In the genomic region with DNA sequence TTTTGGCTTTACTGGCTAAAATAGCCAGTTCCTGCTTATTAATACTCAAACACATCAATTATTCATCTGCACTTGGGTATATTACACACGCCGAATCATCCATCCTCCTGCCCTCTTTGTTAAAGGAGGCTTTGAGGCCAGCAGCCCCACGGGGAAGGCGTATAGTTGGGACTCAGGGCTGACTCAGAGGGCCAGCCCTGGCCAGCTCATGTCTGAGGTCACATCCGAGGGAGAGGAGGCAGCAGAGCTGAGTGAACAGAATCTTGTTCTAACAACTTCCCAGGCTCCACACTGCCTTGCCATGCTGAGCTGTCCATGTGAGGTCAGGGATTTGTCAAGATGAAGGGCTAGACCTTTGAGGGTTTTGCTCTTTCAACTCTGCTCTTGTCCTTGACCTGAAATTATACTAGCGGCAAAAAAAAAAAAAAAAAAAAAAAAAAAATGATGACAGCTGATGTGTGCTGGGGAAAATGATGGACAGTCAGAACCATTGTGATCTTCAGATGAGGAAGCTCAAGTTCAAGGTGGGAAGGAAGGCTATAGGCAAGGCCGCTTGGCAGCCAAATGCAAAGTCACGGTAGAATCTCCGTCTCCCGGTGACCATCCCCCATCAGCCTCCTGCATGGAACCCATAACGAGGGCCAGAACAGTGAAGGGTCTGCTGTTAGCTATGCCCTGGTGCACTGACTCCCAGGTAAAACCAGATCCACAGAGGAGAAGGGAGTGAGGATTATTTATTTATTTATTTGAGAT, we compare ENCODE assay signal across 10 cellular contexts. TPM values are rescaled to one million over a fixed set of nuclear protein-coding genes. Genes with fewer than 3 reads are reported as not detected.
DNase-seq lines count a peak whose midpoint lies in the region; ATAC-seq and TF ChIP-seq lines count a peak whose summit lies in the region.
"Had no signal": no experiment of that assay in that cellular context is flagged by ENCODE, and none has a peak within 500 bp of the region (broad histone marks: within the 10 kb centered on the region; RNA-seq: fewer than 3 reads in every experiment).

No MANE protein-coding gene starts in this region.

- H4K20me1 ChIP-seq in SK-N-SH (ENCODE audit: insufficient read depth): no peaks in the 10 kb centered on the region

- H3K4me2 ChIP-seq in SK-N-SH: peak overlapping the region; percentile 3; the same call in 1 of the 2 replicates

- TF ChIP-seq EP300 in SK-N-SH (IDR thresholded peaks at IDR 0.05; ENCODE audit: borderline replicate concordance in 1 of 2, low read depth in 1 of 2, low read length in 1 of 2): peak in 1 of 2 experiments; percentile 61; a peak in 1 of 4 replicates

- H3K27me3 Mint-ChIP-seq in glutamatergic neuron (ENCODE audit: unreplicated experiment): peaks cover 10% of the 10 kb centered on the region

- H3K36me3 Mint-ChIP-seq in glutamatergic neuron (ENCODE audit: unreplicated experiment): no peaks in the 10 kb centered on the region

- no peak overlapping the region for H3K4me3 Mint-ChIP-seq in glutamatergic neuron (ENCODE audit: unreplicated experiment)
- H3K4me3 Mint-ChIP-seq: dendritic cell treated with granulocyte-macrophage colony-stimulating factor and Interleukin-4, amounts not matched to agents 40 ng/mL and 50 ng/mL, for 4 days had no signal

- H2AFZ ChIP-seq in SK-N-SH (ENCODE audit: low read depth): 0 out of 2 replicates have a peak overlapping the region, but pooled peaks have one; percentile 5

- H3F3A ChIP-seq in SK-N-SH (replicated peaks; ENCODE audit: insufficient read depth): peaks cover 15% of the 10 kb centered on the region

- no peak for TF ChIP-seq RAD21 in SK-N-SH (IDR thresholded peaks at IDR 0.05; ENCODE audit: low read length)

- POLR2A ChIA-PET in SK-N-SH (lab: Yijun Ruan, JAX): interaction anchor here (0.8 kb wide), 1 partner anchor 34 kb away, joined by 7 read pairs; no protein-coding TSS in a partner anchor

- H3K9me3 ChIP-seq in SK-N-SH (no peaks in the 10 kb centered on the region), aorta (ENCODE audit: control insufficient read depth, low read length) (no peaks in the 10 kb centered on the region), upper lobe of right lung (no peaks in the 10 kb centered on the region)
- H3K9me3 ChIP-seq: vagina had no signal

- intact Hi-C loops in aorta (cut with DNase I): no loop called here
- intact Hi-C loops in upper lobe of right lung (cut with DNase I): no loop called here

- no peak for ATAC-seq in aorta (ENCODE audit: low FRiP score)
- ATAC-seq in upper lobe of right lung: no peak
- no peak for ATAC-seq in HG02938 (IDR thresholded peaks at IDR 0.05; ENCODE audit: unreplicated experiment)

- peak overlapping the region in 1 of 2 experiments; percentile 51; a peak in 2 of 4 replicates for H3K27ac ChIP-seq in SK-N-SH (ENCODE audit: low read depth in 2 of 2, low read length in 1 of 2)
- no peak overlapping the region for H3K27ac ChIP-seq in aorta (ENCODE audit: low read depth in 1 of 2, low read length in 2 of 2)
- no peak overlapping the region for H3K27ac ChIP-seq in upper lobe of right lung
- H3K27ac ChIP-seq: vagina had no signal

- peaks cover 3% of the 10 kb centered on the region for H3K9me3 Mint-ChIP-seq in glutamatergic neuron (ENCODE audit: unreplicated experiment)
- H3K9me3 Mint-ChIP-seq: dendritic cell treated with granulocyte-macrophage colony-stimulating factor and Interleukin-4, amounts not matched to agents 40 ng/mL and 50 ng/mL, for 4 days had no signal

- H3K79me2 ChIP-seq in SK-N-SH (ENCODE audit: insufficient read depth): no peaks in the 10 kb centered on the region

- peaks cover 6% of the 10 kb centered on the region for H3K4me1 Mint-ChIP-seq in glutamatergic neuron (ENCODE audit: low read depth, unreplicated experiment)

- CTCF ChIA-PET in SK-N-SH (lab: Yijun Ruan, JAX): interaction anchor here (0.8 to 6.4 kb wide), 5 partner anchors 8 to 21 kb away, joined by 3 to 48 read pairs (median 5); a partner anchor contains a TSS

- H3K4me3 ChIP-seq in SK-N-SH (ENCODE audit: low read depth in 2 of 2, low read length in 1 of 2): no peak overlapping the region
- no peak overlapping the region for H3K4me3 ChIP-seq in aorta (ENCODE audit: low read length in 2 of 2)
- H3K4me3 ChIP-seq in upper lobe of right lung: no peak overlapping the region
- H3K4me3 ChIP-seq: vagina had no signal

- H3K36me3 ChIP-seq in SK-N-SH (replicated peaks in 1 of 2; ENCODE audit: control insufficient read depth in 1 of 2, insufficient read depth in 2 of 2, low read length in 1 of 2): no peaks in the 10 kb centered on the region
- no peaks in the 10 kb centered on the region for H3K36me3 ChIP-seq in aorta (ENCODE audit: control insufficient read depth in 1 of 2, insufficient read depth in 2 of 2, low read length in 1 of 2)
- no peaks in the 10 kb centered on the region for H3K36me3 ChIP-seq in upper lobe of right lung
- H3K36me3 ChIP-seq: vagina had no signal

- peak overlapping the region; percentile 62 for H3K27ac Mint-ChIP-seq in glutamatergic neuron (ENCODE audit: unreplicated experiment)
- H3K27ac Mint-ChIP-seq: dendritic cell treated with granulocyte-macrophage colony-stimulating factor and Interleukin-4, amounts not matched to agents 40 ng/mL and 50 ng/mL, for 4 days had no signal

- H3K9ac ChIP-seq in SK-N-SH: peak overlapping the region; percentile 18; the same call in 1 of the 2 replicates

- peak; percentile 34 for DNase-seq in stimulated activated CD4-positive, alpha-beta T cell treated with anti-CD3 and anti-CD28 coated beads, Interleukin-15, amount 100 ng/mL, for 24 hours
- DNase-seq in stimulated activated CD4-positive, alpha-beta T cell treated with anti-CD3 and anti-CD28 coated beads, Interleukin-4, amount 100 ng/mL, for 4 hours: no peak
- DNase-seq in SK-N-SH (no peak), glutamatergic neuron (peak; percentile 69), aorta (peak; percentile 72 to 82), upper lobe of right lung (no peak), GDM1 (lab: John Stamatoyannopoulos, UW) (no peak)

- H3K27me3 ChIP-seq in SK-N-SH (ENCODE audit: insufficient read depth) (no peaks in the 10 kb centered on the region), aorta (ENCODE audit: control insufficient read depth in 1 of 2, insufficient read depth in 2 of 2, low read length in 1 of 2) (no peaks in the 10 kb centered on the region), upper lobe of right lung (no peaks in the 10 kb centered on the region)
- H3K27me3 ChIP-seq: vagina had no signal

- peaks cover 0 to 6% of the 10 kb centered on the region in 2 experiments; a peak in 2 of 4 replicates for H3K4me1 ChIP-seq in SK-N-SH (ENCODE audit: control insufficient read depth in 1 of 2, insufficient read depth in 2 of 2, low read depth in 1 of 2, low read length in 1 of 2)
- H3K4me1 ChIP-seq in aorta (ENCODE audit: control insufficient read depth in 1 of 2, insufficient read depth in 2 of 2, low read length in 2 of 2): no peaks in the 10 kb centered on the region
- no peaks in the 10 kb centered on the region for H3K4me1 ChIP-seq in upper lobe of right lung
- H3K4me1 ChIP-seq: vagina had no signal

- WGBS in SK-N-SH (ENCODE audit: low lambda C conversion rate): 53% methylated on average over 10 of the region's 11 CpGs
- 58 to 63% methylated on average over 11 of the region's 11 CpGs for WGBS in aorta, 2 donors

- no peaks in the 10 kb centered on the region for H3K9me2 ChIP-seq in SK-N-SH

- TF ChIP-seq CTCF in SK-N-SH (IDR thresholded peaks at IDR 0.05) (no peak), glutamatergic neuron (IDR thresholded peaks at IDR 0.05; ENCODE audit: partially characterized antibody, unreplicated experiment) (no peak), upper lobe of right lung (IDR thresholded peaks at IDR 0.05) (no peak)

TF ChIP-seq in SK-N-SH, 30 proteins besides CTCF, POLR2A, EP300 and RAD21:
- no peak for TF ChIP-seq POLR2AphosphoS5 (IDR thresholded peaks at IDR 0.05; ENCODE audit: low read depth, low read length)
- peak; percentile 48; the same call in 1 of the 2 replicates for TF ChIP-seq GABPA (IDR thresholded peaks at IDR 0.05; ENCODE audit: low read depth)
- TF ChIP-seq JUND (IDR thresholded peaks at IDR 0.05): peak; percentile 81; the same call in 1 of the 2 replicates
- TF ChIP-seq RXRA (IDR thresholded peaks at IDR 0.05; ENCODE audit: borderline replicate concordance, low read depth): peak; percentile 38; the same call in 1 of the 2 replicates
- peak; percentile 71 for TF ChIP-seq TCF12 (IDR thresholded peaks at IDR 0.05)
- TF ChIP-seq MEF2A (IDR thresholded peaks at IDR 0.05; ENCODE audit: borderline replicate concordance, low read depth): no peak
- TF ChIP-seq, protein P1, sequence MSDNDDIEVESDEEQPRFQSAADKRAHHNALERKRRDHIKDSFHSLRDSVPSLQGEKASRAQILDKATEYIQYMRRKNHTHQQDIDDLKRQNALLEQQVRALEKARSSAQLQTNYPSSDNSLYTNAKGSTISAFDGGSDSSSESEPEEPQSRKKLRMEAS (IDR thresholded peaks at IDR 0.05; ENCODE audit: low read depth): peak; percentile 91
- peak; percentile 87 for TF ChIP-seq FOSL2 (IDR thresholded peaks at IDR 0.05; ENCODE audit: borderline replicate concordance, low read depth)
- TF ChIP-seq, protein P2, sequence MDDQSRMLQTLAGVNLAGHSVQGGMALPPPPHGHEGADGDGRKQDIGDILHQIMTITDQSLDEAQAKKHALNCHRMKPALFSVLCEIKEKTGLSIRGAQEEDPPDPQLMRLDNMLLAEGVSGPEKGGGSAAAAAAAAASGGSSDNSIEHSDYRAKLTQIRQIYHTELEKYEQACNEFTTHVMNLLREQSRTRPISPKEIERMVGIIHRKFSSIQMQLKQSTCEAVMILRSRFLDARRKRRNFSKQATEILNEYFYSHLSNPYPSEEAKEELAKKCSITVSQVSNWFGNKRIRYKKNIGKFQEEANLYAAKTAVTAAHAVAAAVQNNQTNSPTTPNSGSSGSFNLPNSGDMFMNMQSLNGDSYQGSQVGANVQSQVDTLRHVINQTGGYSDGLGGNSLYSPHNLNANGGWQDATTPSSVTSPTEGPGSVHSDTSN (IDR thresholded peaks at IDR 0.05): peak; percentile 53; the same call in 1 of the 2 replicates

RNA-seq across cellular contexts. Expression of a gene that starts 12.5 kb away (rescaled TPM):
- 73.4 and 94.5 TPM in 2 replicates for polyA plus RNA-seq in SK-N-SH (2012; rRNA removed)
- polyA plus RNA-seq in SK-N-SH (2012; cell fraction: cytosol; rRNA removed): 49.0 and 50.0 TPM in 2 replicates
- polyA plus RNA-seq in SK-N-SH (2012; cell fraction: nucleus; rRNA removed): 255 and 313 TPM in 2 replicates
- total RNA-seq in glutamatergic neuron (ENCODE audit: unreplicated experiment): 110 TPM
- 100 to 1,000 TPM in 1 of 2 donors, 10 to 100 TPM in 1; 77.3 to 121 TPM for total RNA-seq in aorta
- polyA plus RNA-seq in aorta: 10 to 100 TPM; 21.7 to 94.6 TPM
- total RNA-seq in upper lobe of right lung: 105 TPM

RNA-seq across cellular contexts. Expression of a gene that starts 38.7 kb away (rescaled TPM):
- polyA plus RNA-seq in SK-N-SH (2012; rRNA removed): 120 and 127 TPM in 2 replicates
- 113 and 127 TPM in 2 replicates for polyA plus RNA-seq in SK-N-SH (2012; cell fraction: cytosol; rRNA removed)
- polyA plus RNA-seq in SK-N-SH (2012; cell fraction: nucleus; rRNA removed): 93.2 and 207 TPM in 2 replicates
- 232 TPM for total RNA-seq in glutamatergic neuron (ENCODE audit: unreplicated experiment)
- 100 to 1,000 TPM; 202 to 218 TPM for total RNA-seq in aorta
- polyA plus RNA-seq in aorta: 100 to 1,000 TPM in 1 of 2 donors, 10 to 100 TPM in 1; 93.1 to 139 TPM
- total RNA-seq in upper lobe of right lung: 245 TPM

Comparison
In these comparisons a context has a peak if more than half of its experiments do, and no peak if none do; other contexts are left out.
1. DNase-seq: peak in stimulated activated CD4-positive, alpha-beta T cell treated with anti-CD3 and anti-CD28 coated beads, Interleukin-15, amount 100 ng/mL, for 24 hours (single experiment), glutamatergic neuron (single experiment) and aorta (2 of 2); none in stimulated activated CD4-positive, alpha-beta T cell treated with anti-CD3 and anti-CD28 coated beads, Interleukin-4, amount 100 ng/mL, for 4 hours (0 of 2), SK-N-SH (single experiment), upper lobe of right lung (single experiment) and GDM1 (single experiment).